ENCODE assay signal across 18 cellular contexts in the genomic region with DNA sequence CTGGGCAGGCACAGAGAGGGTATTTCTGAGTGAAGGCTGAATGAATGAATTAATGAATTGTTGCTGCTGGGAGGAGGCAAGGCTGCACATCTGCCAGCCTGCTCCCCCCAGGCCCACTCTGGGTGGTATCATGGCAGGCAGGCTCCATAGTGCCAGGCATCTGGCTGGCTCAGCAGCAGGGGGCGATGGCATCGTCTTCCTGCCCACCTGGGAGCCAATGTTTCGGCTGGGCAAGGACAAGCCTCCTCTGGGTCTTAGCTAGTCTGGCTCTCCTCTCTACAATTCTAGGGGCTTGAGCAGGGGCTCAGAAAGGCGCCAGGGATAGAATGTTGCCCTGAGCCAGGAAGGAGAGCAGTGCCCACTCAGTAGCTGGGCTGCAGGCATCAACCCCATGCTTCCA. TPM values are rescaled to one million over a fixed set of nuclear protein-coding genes. Genes with fewer than 3 reads are reported as not detected.
DNase-seq lines count a peak whose midpoint lies in the region; ATAC-seq and TF ChIP-seq lines count a peak whose summit lies in the region.
"Had no signal": no experiment of that assay in that cellular context is flagged by ENCODE, and none has a peak within 500 bp of the region (broad histone marks: within the 10 kb centered on the region; RNA-seq: fewer than 3 reads in every experiment).

No MANE protein-coding gene starts in this region.

- H3K4me3 ChIP-seq in HFF-Myc (replicated peaks; ENCODE audit: low read depth, low read length) (no peak overlapping the region), lower lobe of right lung (no peak overlapping the region)
- H3K4me3 ChIP-seq: coronary artery, left ventricle myocardium inferior, neural progenitor cell, thoracic aorta had no signal

- no peaks in the 10 kb centered on the region for H3K9me3 ChIP-seq in lower lobe of right lung
- H3K9me3 ChIP-seq: left ventricle myocardium inferior, thoracic aorta had no signal

- peak overlapping the region; percentile 85 for H3K27ac Mint-ChIP-seq in activated CD4-positive, alpha-beta T cell treated with anti-CD3 and anti-CD28 coated beads for 36 hours
- peak overlapping the region; percentile 82 for H3K27ac Mint-ChIP-seq in activated T-helper 17 cell treated with anti-CD3 and anti-CD28 coated beads, Interleukin-2, amount 50 U/mL, for 72 hours
- H3K27ac Mint-ChIP-seq in natural killer cell treated with Interleukin-12 subunit alpha and Interleukin-12 subunit beta and Interleukin-15 and Interleukin-18, amount 100 ng/mL, for 72 hours = peak overlapping the region; percentile 29 to 64

- H3K27me3 ChIP-seq in lower lobe of right lung (ENCODE audit: low read depth) = no peaks in the 10 kb centered on the region
- H3K27me3 ChIP-seq: neural progenitor cell had no signal

- POLR2A ChIA-PET in activated CD4-positive, alpha-beta T cell treated with anti-CD3 and anti-CD28 coated beads for 36 hours (lab: Charles Lee) = interaction anchor here (0.7 kb wide), 1 partner anchor 138 kb away, joined by 3 read pairs; no protein-coding TSS in a partner anchor

- no peaks in the 10 kb centered on the region for H3K9me3 Mint-ChIP-seq in activated CD4-positive, alpha-beta T cell treated with anti-CD3 and anti-CD28 coated beads for 36 hours (ENCODE audit: low read depth)
- no peaks in the 10 kb centered on the region for H3K9me3 Mint-ChIP-seq in activated T-helper 17 cell treated with anti-CD3 and anti-CD28 coated beads, Interleukin-2, amount 50 U/mL, for 72 hours
- H3K9me3 Mint-ChIP-seq in natural killer cell treated with Interleukin-12 subunit alpha and Interleukin-12 subunit beta and Interleukin-15 and Interleukin-18, amount 100 ng/mL, for 72 hours = no peaks in the 10 kb centered on the region
- H3K9me3 Mint-ChIP-seq: neural progenitor cell had no signal

- H3K36me3 Mint-ChIP-seq in activated CD4-positive, alpha-beta T cell treated with anti-CD3 and anti-CD28 coated beads for 36 hours (ENCODE audit: low read depth) = peaks cover 14% of the 10 kb centered on the region
- H3K36me3 Mint-ChIP-seq in activated T-helper 17 cell treated with anti-CD3 and anti-CD28 coated beads, Interleukin-2, amount 50 U/mL, for 72 hours (ENCODE audit: low read depth) = peaks cover 39% of the 10 kb centered on the region
- no peaks in the 10 kb centered on the region for H3K36me3 Mint-ChIP-seq in natural killer cell treated with Interleukin-12 subunit alpha and Interleukin-12 subunit beta and Interleukin-15 and Interleukin-18, amount 100 ng/mL, for 72 hours

- CTCF ChIA-PET in activated CD4-positive, alpha-beta T cell treated with anti-CD3 and anti-CD28 coated beads for 36 hours (lab: Charles Lee) = interaction anchor here (1.5 kb wide), 2 partner anchors 108 to 112 kb away, joined by 5 to 6 read pairs; no protein-coding TSS in a partner anchor

- no peak overlapping the region for H3K4me3 Mint-ChIP-seq in activated CD4-positive, alpha-beta T cell treated with anti-CD3 and anti-CD28 coated beads for 36 hours
- H3K4me3 Mint-ChIP-seq in activated T-helper 17 cell treated with anti-CD3 and anti-CD28 coated beads, Interleukin-2, amount 50 U/mL, for 72 hours = peak overlapping the region; percentile 38
- H3K4me3 Mint-ChIP-seq in natural killer cell treated with Interleukin-12 subunit alpha and Interleukin-12 subunit beta and Interleukin-15 and Interleukin-18, amount 100 ng/mL, for 72 hours = no peak overlapping the region
- H3K4me3 Mint-ChIP-seq: neural progenitor cell had no signal

- TF ChIP-seq CTCF in HFF-Myc (IDR thresholded peaks at IDR 0.05; ENCODE audit: low read depth, low read length, missing control alignments) (peak; percentile 11), lower lobe of right lung (IDR thresholded peaks at IDR 0.05) (no peak)

- peak; percentile 34 for DNase-seq in activated CD4-positive, alpha-beta T cell treated with anti-CD3 and anti-CD28 coated beads for 36 hours
- no peak for DNase-seq in activated CD4-positive, alpha-beta T cell treated with anti-CD3 and anti-CD28 coated beads for 1 hour
- DNase-seq in HFF-Myc (ENCODE audit: extremely low read depth, low read depth) (no peak), lower lobe of right lung (no peak)
- no peak for DNase-seq in natural killer cell treated with Interleukin-12 subunit alpha and Interleukin-12 subunit beta and Interleukin-15 and Interleukin-18, amount 100 ng/mL, for 72 hours (ENCODE audit: low spot score)
- DNase-seq in stimulated activated CD4-positive, alpha-beta T cell treated with anti-CD3 and anti-CD28 coated beads, Interleukin-2, amount 100 ng/mL, for 48 hours = no peak
- DNase-seq: amniotic stem cell, Calu3, left ventricle myocardium inferior, NCI-H1417 treated with DMSO at 0.1 percent for 48 hours, NCI-H524 treated with DMSO at 0.1 percent for 48 hours, small intestine, T1000 had no signal

- peaks cover 47% of the 10 kb centered on the region for H3K36me3 ChIP-seq in lower lobe of right lung
- H3K36me3 ChIP-seq: neural progenitor cell had no signal

- ATAC-seq in activated CD4-positive, alpha-beta T cell treated with anti-CD3 and anti-CD28 coated beads for 36 hours = no peak
- no peak for ATAC-seq in activated T-helper 17 cell treated with anti-CD3 and anti-CD28 coated beads, Interleukin-2, amount 50 U/mL, for 72 hours (replicated peaks)
- no peak for ATAC-seq in natural killer cell treated with Interleukin-12 subunit alpha and Interleukin-12 subunit beta and Interleukin-15 and Interleukin-18, amount 100 ng/mL, for 72 hours
- ATAC-seq in lower lobe of right lung (no peak), HG02938 (IDR thresholded peaks at IDR 0.05; ENCODE audit: unreplicated experiment) (no peak)

- intact Hi-C loops in activated CD4-positive, alpha-beta T cell treated with anti-CD3 and anti-CD28 coated beads for 36 hours (cut with DNase I, micrococcal nuclease) = loop anchor here in 1 of 2 experiments (10.0 kb wide), 1 partner anchor 218 kb away; a partner anchor contains a TSS
- intact Hi-C loops in lower lobe of right lung (cut with DNase I) = no loop called here

- H3K27ac ChIP-seq in lower lobe of right lung = no peak overlapping the region
- H3K27ac ChIP-seq: coronary artery, left ventricle myocardium inferior, neural progenitor cell, thoracic aorta had no signal

- no peaks in the 10 kb centered on the region for H3K27me3 Mint-ChIP-seq in activated CD4-positive, alpha-beta T cell treated with anti-CD3 and anti-CD28 coated beads for 36 hours
- H3K27me3 Mint-ChIP-seq in activated T-helper 17 cell treated with anti-CD3 and anti-CD28 coated beads, Interleukin-2, amount 50 U/mL, for 72 hours = no peaks in the 10 kb centered on the region
- H3K27me3 Mint-ChIP-seq in natural killer cell treated with Interleukin-12 subunit alpha and Interleukin-12 subunit beta and Interleukin-15 and Interleukin-18, amount 100 ng/mL, for 72 hours = no peaks in the 10 kb centered on the region

- H3K4me1 ChIP-seq in lower lobe of right lung = peaks cover 10% of the 10 kb centered on the region
- H3K4me1 ChIP-seq: neural progenitor cell had no signal

- peaks cover 52% of the 10 kb centered on the region for H3K4me1 Mint-ChIP-seq in activated CD4-positive, alpha-beta T cell treated with anti-CD3 and anti-CD28 coated beads for 36 hours
- peaks cover 42% of the 10 kb centered on the region for H3K4me1 Mint-ChIP-seq in activated T-helper 17 cell treated with anti-CD3 and anti-CD28 coated beads, Interleukin-2, amount 50 U/mL, for 72 hours
- H3K4me1 Mint-ChIP-seq in natural killer cell treated with Interleukin-12 subunit alpha and Interleukin-12 subunit beta and Interleukin-15 and Interleukin-18, amount 100 ng/mL, for 72 hours (ENCODE audit: low read depth in 2 of 2) = peaks cover 15 to 17% of the 10 kb centered on the region in 2 donors
- H3K4me1 Mint-ChIP-seq: neural progenitor cell had no signal

RNA-seq across cellular contexts. Expression of a gene that starts 1.7 kb away (rescaled TPM):
- under 1 TPM; 0.59 to 0.74 TPM for total RNA-seq in activated CD4-positive, alpha-beta T cell treated with anti-CD3 and anti-CD28 coated beads for 36 hours
- under 1 TPM; 0.30 to 0.93 TPM for total RNA-seq in activated T-helper 17 cell treated with anti-CD3 and anti-CD28 coated beads, Interleukin-2, amount 50 U/mL, for 72 hours
- total RNA-seq in natural killer cell treated with Interleukin-12 subunit alpha and Interleukin-12 subunit beta and Interleukin-15 and Interleukin-18, amount 100 ng/mL, for 72 hours = under 1 TPM; 0.10 to 0.39 TPM
- total RNA-seq in lower lobe of right lung = 1.0 TPM
- total RNA-seq: thoracic aorta had no signal

RNA-seq across cellular contexts. Expression of a gene that starts 11.8 kb away (rescaled TPM):
- total RNA-seq in activated CD4-positive, alpha-beta T cell treated with anti-CD3 and anti-CD28 coated beads for 36 hours = 10 to 100 TPM; 85.0 to 93.5 TPM
- total RNA-seq in activated T-helper 17 cell treated with anti-CD3 and anti-CD28 coated beads, Interleukin-2, amount 50 U/mL, for 72 hours = 100 to 1,000 TPM in 1 of 2 donors, 10 to 100 TPM in 1; 89.9 to 159 TPM
- 100 to 1,000 TPM in 1 of 2 donors, 10 to 100 TPM in 1; 90.3 to 117 TPM for total RNA-seq in natural killer cell treated with Interleukin-12 subunit alpha and Interleukin-12 subunit beta and Interleukin-15 and Interleukin-18, amount 100 ng/mL, for 72 hours
- 62.2 TPM for total RNA-seq in lower lobe of right lung

RNA-seq across cellular contexts. Expression of a gene that starts 18.4 kb away (rescaled TPM):
- 10 to 100 TPM; 52.9 to 59.2 TPM for total RNA-seq in activated CD4-positive, alpha-beta T cell treated with anti-CD3 and anti-CD28 coated beads for 36 hours
- 100 to 1,000 TPM in 1 of 2 donors, 10 to 100 TPM in 1; 84.6 to 112 TPM for total RNA-seq in activated T-helper 17 cell treated with anti-CD3 and anti-CD28 coated beads, Interleukin-2, amount 50 U/mL, for 72 hours
- 10 to 100 TPM; 45.7 to 47.7 TPM for total RNA-seq in natural killer cell treated with Interleukin-12 subunit alpha and Interleukin-12 subunit beta and Interleukin-15 and Interleukin-18, amount 100 ng/mL, for 72 hours
- 53.4 TPM for total RNA-seq in lower lobe of right lung

RNA-seq across cellular contexts. Expression of a gene that starts 29.2 kb away (rescaled TPM):
- total RNA-seq in activated CD4-positive, alpha-beta T cell treated with anti-CD3 and anti-CD28 coated beads for 36 hours = 10 to 100 TPM; 52.8 to 68.7 TPM
- total RNA-seq in activated T-helper 17 cell treated with anti-CD3 and anti-CD28 coated beads, Interleukin-2, amount 50 U/mL, for 72 hours = 10 to 100 TPM; 66.1 to 72.7 TPM
- 100 to 1,000 TPM in 1 of 2 donors, 10 to 100 TPM in 1; 93.6 to 121 TPM for total RNA-seq in natural killer cell treated with Interleukin-12 subunit alpha and Interleukin-12 subunit beta and Interleukin-15 and Interleukin-18, amount 100 ng/mL, for 72 hours
- total RNA-seq in lower lobe of right lung = 103 TPM

RNA-seq across cellular contexts. Expression of a gene that starts 51.3 kb away (rescaled TPM):
- total RNA-seq in activated CD4-positive, alpha-beta T cell treated with anti-CD3 and anti-CD28 coated beads for 36 hours = 100 to 1,000 TPM in 1 of 2 experiments, 10 to 100 TPM in 1; 95.2 to 113 TPM
- total RNA-seq in activated T-helper 17 cell treated with anti-CD3 and anti-CD28 coated beads, Interleukin-2, amount 50 U/mL, for 72 hours = 100 to 1,000 TPM in 1 of 2 donors, 10 to 100 TPM in 1; 81.1 to 106 TPM
- 10 to 100 TPM; 82.8 to 87.4 TPM for total RNA-seq in natural killer cell treated with Interleukin-12 subunit alpha and Interleukin-12 subunit beta and Interleukin-15 and Interleukin-18, amount 100 ng/mL, for 72 hours
- total RNA-seq in lower lobe of right lung = 60.2 TPM
